ENCODE assay signal across 8 cellular contexts in the genomic region with DNA sequence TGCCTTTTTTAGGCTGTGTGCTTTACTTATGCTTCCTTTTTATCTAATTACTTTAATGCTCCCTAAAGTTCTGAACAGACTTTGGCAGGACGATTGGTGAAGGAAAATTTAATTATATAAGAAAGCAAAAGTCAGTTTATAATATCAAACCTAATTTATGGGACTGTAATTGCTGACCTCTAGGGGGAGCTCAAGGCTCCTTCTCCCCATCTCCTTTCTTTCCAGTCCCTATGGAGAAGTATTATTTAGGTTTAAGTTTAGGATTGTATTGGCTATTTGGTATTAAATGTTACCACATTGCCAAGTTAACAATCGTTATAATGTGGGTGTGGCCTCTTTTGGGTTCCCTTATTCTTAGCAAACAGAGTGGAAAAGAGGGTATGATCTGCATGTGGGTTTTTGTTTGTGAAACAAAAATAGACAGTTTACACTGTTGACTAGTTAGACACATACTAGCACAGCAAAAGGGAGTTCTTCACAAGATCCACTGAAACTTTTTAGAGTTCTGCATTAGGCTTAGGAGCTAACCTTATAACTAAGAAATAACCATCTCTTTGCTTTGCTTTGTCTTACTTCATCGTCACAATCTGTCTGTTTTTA.
DNase-seq lines count a peak whose midpoint lies in the region; TF ChIP-seq lines count a peak whose summit lies in the region.

No MANE protein-coding gene starts in this region.

- H4K20me1 ChIP-seq in OCI-LY1 (ENCODE audit: insufficient read depth, low read length), result no peaks in the 10 kb centered on the region

- DNase-seq in AG08395 (ENCODE audit: low spot score) (peak; percentile 45), epithelial cell of esophagus (ENCODE audit: low read depth) (peak; percentile 62), pons (ENCODE audit: low spot score) (peak; percentile 18), NCI-H226 (no peak), NCI-H2029 treated with DMSO at 0.1 percent for 48 hours (lab: John Stamatoyannopoulos, UW) (no peak)
- DNase-seq in central memory CD4-positive, alpha-beta T cell, result no peak

- no peaks in the 10 kb centered on the region for H3K36me3 ChIP-seq in OCI-LY1 (ENCODE audit: insufficient read depth, low read length)

- no peak overlapping the region for H3K4me2 ChIP-seq in OCI-LY1 (ENCODE audit: low read length)

- H3F3A ChIP-seq in OCI-LY1 (ENCODE audit: insufficient read depth, low read length), result no peaks in the 10 kb centered on the region

- no peak overlapping the region for H3K27ac ChIP-seq in OCI-LY1 (ENCODE audit: low read depth, low read length, poor library complexity, severe bottlenecking)

- no peaks in the 10 kb centered on the region for H3K9me2 ChIP-seq in OCI-LY1 (ENCODE audit: low read depth, low read length)

- H3K79me2 ChIP-seq in OCI-LY1 (ENCODE audit: insufficient read depth, low read length), result no peaks in the 10 kb centered on the region

- H3K4me3 ChIP-seq in OCI-LY1 (ENCODE audit: low read depth, low read length, poor library complexity, severe bottlenecking) (no peak overlapping the region), epithelial cell of esophagus (ENCODE audit: low read length) (no peak overlapping the region)

- no peaks in the 10 kb centered on the region for H3K27me3 ChIP-seq in OCI-LY1 (ENCODE audit: insufficient read depth, low read length)

- no peaks in the 10 kb centered on the region for H3K9me3 ChIP-seq in OCI-LY1 (ENCODE audit: low read length)

- no peaks in the 10 kb centered on the region for H3K4me1 ChIP-seq in OCI-LY1 (ENCODE audit: insufficient read depth, low read length, severe bottlenecking)

- H2AFZ ChIP-seq in OCI-LY1 (ENCODE audit: low read length), result no peak overlapping the region

- TF ChIP-seq CTCF in GM12873 (IDR thresholded peaks at IDR 0.05; ENCODE audit: insufficient read depth, low read depth, low read length, missing control alignments) (peak; percentile 71), OCI-LY1 (IDR thresholded peaks at IDR 0.05; ENCODE audit: low read length) (peak; percentile 93), epithelial cell of esophagus (IDR thresholded peaks at IDR 0.05; ENCODE audit: insufficient read depth, low read depth, low read length, missing control alignments) (peak; percentile 89)

- H3K9ac ChIP-seq in OCI-LY1 (ENCODE audit: low read length), result no peak overlapping the region

Comparison
In these comparisons a context has a peak if more than half of its experiments do, and no peak if none do; other contexts are left out.
1. DNase-seq: peak in AG08395 (single experiment), epithelial cell of esophagus (single experiment) and pons (single experiment); none in central memory CD4-positive, alpha-beta T cell (single experiment), NCI-H226 (single experiment) and NCI-H2029 treated with DMSO at 0.1 percent for 48 hours (single experiment).
2. Peak in every context shown above with its lines, with median percentiles within 50 percentile points of each other: CTCF ChIP-seq.